Comparison of ENCODE assay signal across 13 cellular contexts in the genomic region with DNA sequence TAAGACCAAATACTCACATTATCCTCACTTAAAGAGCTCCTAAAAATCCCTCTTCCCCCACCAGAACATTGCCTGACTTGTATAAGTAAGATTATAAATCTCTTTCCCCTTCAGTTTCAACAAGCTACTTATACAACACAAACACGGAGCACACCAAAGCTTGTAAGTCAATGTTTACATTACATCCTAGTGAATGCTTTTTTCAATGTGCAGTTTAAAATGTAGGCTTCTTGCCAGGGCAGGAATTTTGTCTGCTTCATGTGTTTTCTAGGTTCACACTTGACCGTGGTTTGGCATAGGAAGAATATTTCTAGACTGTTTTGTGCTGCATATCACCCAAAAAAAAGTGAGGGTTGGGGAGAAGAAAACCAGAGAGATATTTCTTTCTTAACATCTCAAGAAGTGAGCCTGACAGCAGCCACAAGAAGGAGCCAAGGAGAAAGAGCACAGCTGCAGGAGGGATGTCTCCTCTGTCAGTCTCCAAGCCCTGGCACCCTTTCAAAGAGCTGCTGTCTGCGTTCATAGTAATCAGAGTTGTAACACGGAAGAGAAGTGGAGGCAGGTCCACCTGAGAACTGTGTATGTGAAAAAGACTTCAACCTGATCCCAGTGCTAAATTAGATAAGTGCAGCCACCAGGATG.
A peak's percentile ranks its signal among the peaks of the same experiment; 100 is the strongest.
DNase-seq lines count a peak whose midpoint lies in the region; ATAC-seq lines count a peak whose summit lies in the region.
"Had no signal": no experiment of that assay in that cellular context is flagged by ENCODE, and none has a peak within 500 bp of the region (broad histone marks: within the 10 kb centered on the region; RNA-seq: fewer than 3 reads in every experiment).

No MANE protein-coding gene starts in this region.

- ATAC-seq in natural killer cell treated with Interleukin-12 subunit alpha and Interleukin-12 subunit beta and Interleukin-15 and Interleukin-18, amount 100 ng/mL, for 72 hours = no peak
- no peak for ATAC-seq in GM19035 (IDR thresholded peaks at IDR 0.05; ENCODE audit: unreplicated experiment)
- ATAC-seq: pancreas had no signal

- H3K4me3 Mint-ChIP-seq in natural killer cell treated with Interleukin-12 subunit alpha and Interleukin-12 subunit beta and Interleukin-15 and Interleukin-18, amount 100 ng/mL, for 72 hours = no peak overlapping the region

- H3K27me3 Mint-ChIP-seq in natural killer cell treated with Interleukin-12 subunit alpha and Interleukin-12 subunit beta and Interleukin-15 and Interleukin-18, amount 100 ng/mL, for 72 hours = peaks cover 0 to 8% of the 10 kb centered on the region in 2 donors

- peaks cover 8% of the 10 kb centered on the region for H3K9me3 Mint-ChIP-seq in natural killer cell treated with Interleukin-12 subunit alpha and Interleukin-12 subunit beta and Interleukin-15 and Interleukin-18, amount 100 ng/mL, for 72 hours

- H3K27me3 ChIP-seq in adipocyte (replicated peaks; ENCODE audit: control insufficient read depth, insufficient read depth, low read length) = no peaks in the 10 kb centered on the region
- H3K27me3 ChIP-seq: pancreas had no signal

- peak; percentile 9 for DNase-seq in DMS153 treated with DMSO at 0.1 percent for 48 hours (lab: John Stamatoyannopoulos, UW; ENCODE audit: unreplicated experiment)
- DNase-seq in LHCN-M2 (ENCODE audit: low read depth) = peak; percentile 41
- DNase-seq in adipocyte (ENCODE audit: low read depth) = peak; percentile 44
- DNase-seq in mucosa of gallbladder (ENCODE audit: low spot score) = peak; percentile 12
- no peak for DNase-seq in NCI-H82 (lab: John Stamatoyannopoulos, UW)
- no peak for DNase-seq in natural killer cell treated with Interleukin-12 subunit alpha and Interleukin-12 subunit beta and Interleukin-15 and Interleukin-18, amount 100 ng/mL, for 72 hours (ENCODE audit: low spot score)
- DNase-seq in pons (ENCODE audit: low spot score) = no peak
- DNase-seq: amniotic stem cell, erythroblast, kidney, pancreas, T-helper 9 cell had no signal

- H3K27ac Mint-ChIP-seq in natural killer cell treated with Interleukin-12 subunit alpha and Interleukin-12 subunit beta and Interleukin-15 and Interleukin-18, amount 100 ng/mL, for 72 hours = no peak overlapping the region

- no peaks in the 10 kb centered on the region for H3K36me3 ChIP-seq in adipocyte (ENCODE audit: control insufficient read depth, insufficient read depth, low read length, severe bottlenecking)
- H3K36me3 ChIP-seq: pancreas had no signal

- no peak overlapping the region for H3K4me3 ChIP-seq in adipocyte (ENCODE audit: low read length)
- H3K4me3 ChIP-seq: pancreas had no signal

- H3K4me1 Mint-ChIP-seq in natural killer cell treated with Interleukin-12 subunit alpha and Interleukin-12 subunit beta and Interleukin-15 and Interleukin-18, amount 100 ng/mL, for 72 hours (ENCODE audit: low read depth in 2 of 2) = no peaks in the 10 kb centered on the region

- H3K9me3 ChIP-seq in adipocyte (ENCODE audit: control insufficient read depth, low read length) = no peaks in the 10 kb centered on the region
- H3K9me3 ChIP-seq: pancreas had no signal

- no peaks in the 10 kb centered on the region for H3K36me3 Mint-ChIP-seq in natural killer cell treated with Interleukin-12 subunit alpha and Interleukin-12 subunit beta and Interleukin-15 and Interleukin-18, amount 100 ng/mL, for 72 hours

- no peaks in the 10 kb centered on the region for H3K4me1 ChIP-seq in adipocyte (ENCODE audit: control insufficient read depth, insufficient read depth, low read length)
- H3K4me1 ChIP-seq: pancreas had no signal

- no peak overlapping the region for H3K9ac ChIP-seq in adipocyte (ENCODE audit: low read length)

Comparison
In these comparisons a context has a peak if more than half of its experiments do, and no peak if none do; other contexts are left out.
1. DNase-seq: peak in DMS153 treated with DMSO at 0.1 percent for 48 hours (single experiment), LHCN-M2 (single experiment), adipocyte (single experiment) and mucosa of gallbladder (single experiment); none in NCI-H82 (single experiment), natural killer cell treated with Interleukin-12 subunit alpha and Interleukin-12 subunit beta and Interleukin-15 and Interleukin-18, amount 100 ng/mL, for 72 hours (single experiment) and pons (single experiment).